ENCODE assay signal across 1 cellular context in the genomic region with DNA sequence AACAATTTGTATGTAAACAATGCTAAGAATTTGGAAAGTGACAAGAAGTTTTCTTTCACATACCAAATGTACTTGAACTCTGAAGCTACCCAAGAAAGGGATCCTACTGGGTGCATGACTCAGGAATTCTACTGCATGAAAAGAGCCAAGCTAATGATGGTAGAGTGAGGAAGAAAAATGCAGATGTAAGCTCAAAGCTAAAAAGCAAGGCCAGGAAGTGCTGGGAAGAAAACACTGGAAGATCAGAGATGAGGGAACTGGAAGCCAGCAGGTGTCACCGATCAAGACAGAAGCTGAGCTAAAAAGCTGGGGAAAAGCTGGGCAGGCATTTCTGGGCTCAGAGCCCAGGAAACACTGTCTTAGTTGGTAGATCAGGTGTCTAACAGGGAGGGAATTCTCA.
TF ChIP-seq lines count a peak whose summit lies in the region.

No MANE protein-coding gene starts in this region.

TF ChIP-seq in H1, 55 proteins besides CTCF, POLR2A, EP300 and RAD21 (continued from another document):
- TF ChIP-seq TEAD4 (IDR thresholded peaks at IDR 0.05; ENCODE audit: low read depth, low read length): peak; percentile 40; the same call in 1 of the 2 replicates
- TF ChIP-seq CREB1 (IDR thresholded peaks at IDR 0.05): no peak
- no peak for TF ChIP-seq POU5F1 (IDR thresholded peaks at IDR 0.05; ENCODE audit: low read depth, low read length)
- TF ChIP-seq SUZ12 (IDR thresholded peaks at IDR 0.05; ENCODE audit: low read length): no peak
- TF ChIP-seq KDM4A (IDR thresholded peaks at IDR 0.05; ENCODE audit: low read depth, low read length, severe bottlenecking): no peak
- TF ChIP-seq BACH1 (IDR thresholded peaks at IDR 0.05; ENCODE audit: low read length): peak; percentile 95
- peak; percentile 62; the same call in 1 of the 2 replicates for TF ChIP-seq TBP (IDR thresholded peaks at IDR 0.05; ENCODE audit: low read depth, low read length)
- TF ChIP-seq, protein P1, sequence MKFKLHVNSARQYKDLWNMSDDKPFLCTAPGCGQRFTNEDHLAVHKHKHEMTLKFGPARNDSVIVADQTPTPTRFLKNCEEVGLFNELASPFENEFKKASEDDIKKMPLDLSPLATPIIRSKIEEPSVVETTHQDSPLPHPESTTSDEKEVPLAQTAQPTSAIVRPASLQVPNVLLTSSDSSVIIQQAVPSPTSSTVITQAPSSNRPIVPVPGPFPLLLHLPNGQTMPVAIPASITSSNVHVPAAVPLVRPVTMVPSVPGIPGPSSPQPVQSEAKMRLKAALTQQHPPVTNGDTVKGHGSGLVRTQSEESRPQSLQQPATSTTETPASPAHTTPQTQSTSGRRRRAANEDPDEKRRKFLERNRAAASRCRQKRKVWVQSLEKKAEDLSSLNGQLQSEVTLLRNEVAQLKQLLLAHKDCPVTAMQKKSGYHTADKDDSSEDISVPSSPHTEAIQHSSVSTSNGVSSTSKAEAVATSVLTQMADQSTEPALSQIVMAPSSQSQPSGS (IDR thresholded peaks at IDR 0.05; ENCODE audit: low read length): no peak; the same call in 1 of the 2 replicates
- TF ChIP-seq, protein P2, sequence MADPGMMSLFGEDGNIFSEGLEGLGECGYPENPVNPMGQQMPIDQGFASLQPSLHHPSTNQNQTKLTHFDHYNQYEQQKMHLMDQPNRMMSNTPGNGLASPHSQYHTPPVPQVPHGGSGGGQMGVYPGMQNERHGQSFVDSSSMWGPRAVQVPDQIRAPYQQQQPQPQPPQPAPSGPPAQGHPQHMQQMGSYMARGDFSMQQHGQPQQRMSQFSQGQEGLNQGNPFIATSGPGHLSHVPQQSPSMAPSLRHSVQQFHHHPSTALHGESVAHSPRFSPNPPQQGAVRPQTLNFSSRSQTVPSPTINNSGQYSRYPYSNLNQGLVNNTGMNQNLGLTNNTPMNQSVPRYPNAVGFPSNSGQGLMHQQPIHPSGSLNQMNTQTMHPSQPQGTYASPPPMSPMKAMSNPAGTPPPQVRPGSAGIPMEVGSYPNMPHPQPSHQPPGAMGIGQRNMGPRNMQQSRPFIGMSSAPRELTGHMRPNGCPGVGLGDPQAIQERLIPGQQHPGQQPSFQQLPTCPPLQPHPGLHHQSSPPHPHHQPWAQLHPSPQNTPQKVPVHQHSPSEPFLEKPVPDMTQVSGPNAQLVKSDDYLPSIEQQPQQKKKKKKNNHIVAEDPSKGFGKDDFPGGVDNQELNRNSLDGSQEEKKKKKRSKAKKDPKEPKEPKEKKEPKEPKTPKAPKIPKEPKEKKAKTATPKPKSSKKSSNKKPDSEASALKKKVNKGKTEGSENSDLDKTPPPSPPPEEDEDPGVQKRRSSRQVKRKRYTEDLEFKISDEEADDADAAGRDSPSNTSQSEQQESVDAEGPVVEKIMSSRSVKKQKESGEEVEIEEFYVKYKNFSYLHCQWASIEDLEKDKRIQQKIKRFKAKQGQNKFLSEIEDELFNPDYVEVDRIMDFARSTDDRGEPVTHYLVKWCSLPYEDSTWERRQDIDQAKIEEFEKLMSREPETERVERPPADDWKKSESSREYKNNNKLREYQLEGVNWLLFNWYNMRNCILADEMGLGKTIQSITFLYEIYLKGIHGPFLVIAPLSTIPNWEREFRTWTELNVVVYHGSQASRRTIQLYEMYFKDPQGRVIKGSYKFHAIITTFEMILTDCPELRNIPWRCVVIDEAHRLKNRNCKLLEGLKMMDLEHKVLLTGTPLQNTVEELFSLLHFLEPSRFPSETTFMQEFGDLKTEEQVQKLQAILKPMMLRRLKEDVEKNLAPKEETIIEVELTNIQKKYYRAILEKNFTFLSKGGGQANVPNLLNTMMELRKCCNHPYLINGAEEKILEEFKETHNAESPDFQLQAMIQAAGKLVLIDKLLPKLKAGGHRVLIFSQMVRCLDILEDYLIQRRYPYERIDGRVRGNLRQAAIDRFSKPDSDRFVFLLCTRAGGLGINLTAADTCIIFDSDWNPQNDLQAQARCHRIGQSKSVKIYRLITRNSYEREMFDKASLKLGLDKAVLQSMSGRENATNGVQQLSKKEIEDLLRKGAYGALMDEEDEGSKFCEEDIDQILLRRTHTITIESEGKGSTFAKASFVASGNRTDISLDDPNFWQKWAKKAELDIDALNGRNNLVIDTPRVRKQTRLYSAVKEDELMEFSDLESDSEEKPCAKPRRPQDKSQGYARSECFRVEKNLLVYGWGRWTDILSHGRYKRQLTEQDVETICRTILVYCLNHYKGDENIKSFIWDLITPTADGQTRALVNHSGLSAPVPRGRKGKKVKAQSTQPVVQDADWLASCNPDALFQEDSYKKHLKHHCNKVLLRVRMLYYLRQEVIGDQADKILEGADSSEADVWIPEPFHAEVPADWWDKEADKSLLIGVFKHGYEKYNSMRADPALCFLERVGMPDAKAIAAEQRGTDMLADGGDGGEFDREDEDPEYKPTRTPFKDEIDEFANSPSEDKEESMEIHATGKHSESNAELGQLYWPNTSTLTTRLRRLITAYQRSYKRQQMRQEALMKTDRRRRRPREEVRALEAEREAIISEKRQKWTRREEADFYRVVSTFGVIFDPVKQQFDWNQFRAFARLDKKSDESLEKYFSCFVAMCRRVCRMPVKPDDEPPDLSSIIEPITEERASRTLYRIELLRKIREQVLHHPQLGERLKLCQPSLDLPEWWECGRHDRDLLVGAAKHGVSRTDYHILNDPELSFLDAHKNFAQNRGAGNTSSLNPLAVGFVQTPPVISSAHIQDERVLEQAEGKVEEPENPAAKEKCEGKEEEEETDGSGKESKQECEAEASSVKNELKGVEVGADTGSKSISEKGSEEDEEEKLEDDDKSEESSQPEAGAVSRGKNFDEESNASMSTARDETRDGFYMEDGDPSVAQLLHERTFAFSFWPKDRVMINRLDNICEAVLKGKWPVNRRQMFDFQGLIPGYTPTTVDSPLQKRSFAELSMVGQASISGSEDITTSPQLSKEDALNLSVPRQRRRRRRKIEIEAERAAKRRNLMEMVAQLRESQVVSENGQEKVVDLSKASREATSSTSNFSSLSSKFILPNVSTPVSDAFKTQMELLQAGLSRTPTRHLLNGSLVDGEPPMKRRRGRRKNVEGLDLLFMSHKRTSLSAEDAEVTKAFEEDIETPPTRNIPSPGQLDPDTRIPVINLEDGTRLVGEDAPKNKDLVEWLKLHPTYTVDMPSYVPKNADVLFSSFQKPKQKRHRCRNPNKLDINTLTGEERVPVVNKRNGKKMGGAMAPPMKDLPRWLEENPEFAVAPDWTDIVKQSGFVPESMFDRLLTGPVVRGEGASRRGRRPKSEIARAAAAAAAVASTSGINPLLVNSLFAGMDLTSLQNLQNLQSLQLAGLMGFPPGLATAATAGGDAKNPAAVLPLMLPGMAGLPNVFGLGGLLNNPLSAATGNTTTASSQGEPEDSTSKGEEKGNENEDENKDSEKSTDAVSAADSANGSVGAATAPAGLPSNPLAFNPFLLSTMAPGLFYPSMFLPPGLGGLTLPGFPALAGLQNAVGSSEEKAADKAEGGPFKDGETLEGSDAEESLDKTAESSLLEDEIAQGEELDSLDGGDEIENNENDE (IDR thresholded peaks at IDR 0.05; ENCODE audit: insufficient replicate concordance, low read length): peak; percentile 68
